Comparison of ENCODE assay signal across 1 cellular context in the genomic region with DNA sequence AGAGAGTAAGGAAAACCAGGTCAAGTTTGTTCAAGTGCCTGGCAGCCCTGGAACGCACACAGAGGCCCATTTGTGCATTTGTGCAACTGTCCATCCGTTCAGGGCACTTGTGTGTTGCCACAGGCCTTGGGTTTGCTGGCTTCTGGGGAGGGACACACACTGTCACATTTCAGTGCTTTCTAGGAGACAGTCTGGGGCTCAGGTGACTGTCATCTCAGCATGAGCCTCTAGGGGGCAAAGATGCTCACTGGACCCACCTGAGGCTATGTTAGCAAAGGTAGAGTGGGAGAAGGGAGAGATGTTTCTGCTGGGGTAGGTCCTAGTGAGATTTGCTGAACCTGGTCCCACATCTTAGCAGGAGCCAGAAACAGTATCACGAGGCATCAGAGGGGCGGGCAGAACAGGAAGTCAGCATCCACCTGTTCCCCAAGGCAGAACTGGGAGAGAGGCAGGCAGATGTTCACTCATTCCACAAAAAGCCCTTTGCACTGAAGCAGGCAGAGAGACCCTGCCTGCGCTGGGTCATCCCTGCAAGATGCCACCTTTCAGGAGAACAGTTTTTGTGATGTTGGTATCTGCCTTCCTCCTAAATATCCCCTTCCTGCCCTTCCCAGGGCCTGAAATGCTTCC.
TF ChIP-seq lines count a peak whose summit lies in the region.

No MANE protein-coding gene starts in this region.

TF ChIP-seq in H1, 55 proteins besides CTCF, POLR2A, EP300 and RAD21:
- TF ChIP-seq SIN3A (conservative IDR thresholded peaks at IDR 0.05 in 1 of 2, IDR thresholded peaks at IDR 0.05 in 1 of 2; ENCODE audit: low read depth in 1 of 2, low read length in 2 of 2) (0 out of 4 replicates have a peak, but pooled peaks of 1 of the 2 experiments have one; percentile 59), TAF1 (IDR thresholded peaks at IDR 0.05; ENCODE audit: low read depth, low read length) (no peak)
